In the genomic region with DNA sequence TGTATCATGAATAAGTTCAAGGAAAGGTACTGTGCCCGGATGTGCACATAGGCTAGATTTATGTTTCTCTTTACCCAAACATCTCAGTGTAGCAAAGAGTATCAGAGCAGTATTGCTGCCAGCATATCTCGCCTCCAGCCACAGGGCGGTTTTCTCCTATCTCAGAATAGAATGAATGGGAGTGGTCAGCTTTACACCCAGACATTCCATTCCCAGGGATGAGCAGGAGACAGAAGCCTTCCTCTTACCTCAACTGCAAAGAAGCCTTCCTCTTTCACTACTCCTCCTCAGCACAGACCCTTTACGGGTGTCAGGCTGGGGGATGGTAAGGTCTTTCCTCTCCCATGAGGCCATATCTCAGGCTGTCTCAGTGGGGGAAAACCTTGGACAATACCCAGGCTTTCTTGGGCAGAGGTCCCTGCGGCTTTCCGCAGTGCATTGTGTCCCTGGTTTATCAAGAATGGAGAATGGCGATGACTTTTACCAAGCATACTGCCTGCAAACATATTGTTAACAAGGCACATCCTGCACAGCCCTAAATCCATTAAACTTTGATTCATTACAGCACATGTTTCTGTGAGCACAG, we compare ENCODE assay signal across 11 cellular contexts. TPM values are rescaled to one million over a fixed set of nuclear protein-coding genes. Genes with fewer than 3 reads are reported as not detected.
"Had no signal": no experiment of that assay in that cellular context is flagged by ENCODE, and none has a peak within 500 bp of the region (broad histone marks: within the 10 kb centered on the region; RNA-seq: fewer than 3 reads in every experiment).

No MANE protein-coding gene starts in this region.

RNA-seq across cellular contexts. Expression of a gene that starts 7.3 kb away (rescaled TPM):
- total RNA-seq: activated CD4-positive, alpha-beta memory T cell treated with anti-CD3 and anti-CD28 coated beads, Interleukin-2, amount 10 ng/mL, durations not matched to agents 7 days and 5 days; activated CD4-positive, alpha-beta T cell treated with anti-CD3 and anti-CD28 coated beads, Interleukin-2, amount 10 ng/mL, durations not matched to agents 7 days and 5 days; activated naive CD8-positive, alpha-beta T cell treated with anti-CD3 and anti-CD28 coated beads, Interleukin-2, amount 10 ng/mL, durations not matched to agents 7 days and 5 days; foreskin keratinocyte; kidney epithelial cell; left lobe of liver; naive thymus-derived CD8-positive, alpha-beta T cell; osteoblast; spleen; tibial nerve had no signal
- polyA plus RNA-seq: foreskin keratinocyte; immature natural killer cell; naive thymus-derived CD8-positive, alpha-beta T cell; spleen had no signal
